ENCODE assay signal across 18 cellular contexts in genomic region chr1:194338241-194338948, GRCh38.
DNase-seq lines count a peak whose midpoint lies in the region; ATAC-seq and TF ChIP-seq lines count a peak whose summit lies in the region.
"Had no signal": no experiment of that assay in that cellular context is flagged by ENCODE, and none has a peak within 500 bp of the region (broad histone marks: within the 10 kb centered on the region; RNA-seq: fewer than 3 reads in every experiment).

No MANE protein-coding gene starts in this region.

- 25% methylated on average over 1 of the region's 1 CpG for WGBS in esophagus muscularis mucosa

- intact Hi-C loops in esophagus muscularis mucosa (cut with DNase I), result no loop called here

- H3K27me3 Mint-ChIP-seq in chondrocyte (ENCODE audit: low read depth), result no peaks in the 10 kb centered on the region
- H3K27me3 Mint-ChIP-seq: CD8-positive, alpha-beta memory T cell had no signal

- H3K27ac ChIP-seq in esophagus muscularis mucosa (replicated peaks in 1 of 4), result no peak overlapping the region
- H3K27ac ChIP-seq: A549, colonic mucosa had no signal

- no peak for TF ChIP-seq EP300 in esophagus muscularis mucosa (IDR thresholded peaks at IDR 0.05)

- H3K4me1 ChIP-seq in esophagus muscularis mucosa, result no peaks in the 10 kb centered on the region
- H3K4me1 ChIP-seq: A549, colonic mucosa had no signal

- no peak for TF ChIP-seq CTCF in chondrocyte (IDR thresholded peaks at IDR 0.05)
- no peak for TF ChIP-seq CTCF in esophagus muscularis mucosa (IDR thresholded peaks at IDR 0.05)

- H3K36me3 ChIP-seq in esophagus muscularis mucosa, result no peaks in the 10 kb centered on the region
- H3K36me3 ChIP-seq: colonic mucosa had no signal

- H3K4me3 Mint-ChIP-seq in chondrocyte (ENCODE audit: unreplicated experiment), result no peak overlapping the region
- H3K4me3 Mint-ChIP-seq: CD8-positive, alpha-beta memory T cell; nephron progenitor cell; T-helper 1 cell treated with Interleukin-12 subunit alpha and Interleukin-12 subunit beta and Interleukin-4 antibody, amounts not matched to agents 30 μg/mL and 1 μg/mL, for 36 hours had no signal

- H3K9me3 ChIP-seq in esophagus muscularis mucosa, result no peaks in the 10 kb centered on the region
- H3K9me3 ChIP-seq: A549, colonic mucosa had no signal

- H3K4me1 Mint-ChIP-seq in chondrocyte (ENCODE audit: low read depth), result peaks cover 10% of the 10 kb centered on the region
- H3K4me1 Mint-ChIP-seq: CD8-positive, alpha-beta memory T cell; nephron progenitor cell had no signal

- H3K9me3 Mint-ChIP-seq in chondrocyte (ENCODE audit: low read depth), result no peaks in the 10 kb centered on the region
- H3K9me3 Mint-ChIP-seq: activated naive CD4-positive, alpha-beta T cell treated with anti-CD3 and anti-CD28 coated beads, Interleukin-2, amount 50 U/mL, for 72 hours; CD8-positive, alpha-beta memory T cell; nephron progenitor cell; T-helper 1 cell treated with Interleukin-12 subunit alpha and Interleukin-12 subunit beta and Interleukin-4 antibody, amounts not matched to agents 30 μg/mL and 1 μg/mL, for 36 hours had no signal

- peak overlapping the region; percentile 0 for H3K27ac Mint-ChIP-seq in chondrocyte (ENCODE audit: unreplicated experiment)
- H3K27ac Mint-ChIP-seq: nephron progenitor cell; T-helper 1 cell treated with Interleukin-12 subunit alpha and Interleukin-12 subunit beta and Interleukin-4 antibody, amounts not matched to agents 30 μg/mL and 1 μg/mL, for 36 hours had no signal

- no peaks in the 10 kb centered on the region for H3K27me3 ChIP-seq in esophagus muscularis mucosa
- H3K27me3 ChIP-seq: colonic mucosa had no signal

- no peak overlapping the region for H3K4me3 ChIP-seq in esophagus muscularis mucosa
- H3K4me3 ChIP-seq: A549, colonic mucosa had no signal

- DNase-seq in NCI-H748 (lab: John Stamatoyannopoulos, UW; ENCODE audit: unreplicated experiment) (peak; percentile 27), NCI-H748 treated with DMSO at 0.1 percent for 48 hours (lab: John Stamatoyannopoulos, UW) (no peak), LHCN-M2 (ENCODE audit: low read depth) (peak; percentile 37), chondrocyte (ENCODE audit: low spot score) (no peak), 8988T (no peak), AG08396 (ENCODE audit: low spot score) (no peak), esophagus muscularis mucosa (ENCODE audit: extremely low spot score) (no peak)
- DNase-seq: activated CD4-positive, alpha-beta T cell treated with anti-CD3 and anti-CD28 coated beads, Interleukin-2, amount 50 U/mL, for 4 hours; CD8-positive, alpha-beta memory T cell; colonic mucosa; hypothalamus; Karpas-422; left ventricle myocardium superior; nephron progenitor cell had no signal

- TF ChIP-seq POLR2A in esophagus muscularis mucosa (IDR thresholded peaks at IDR 0.05; ENCODE audit: low read depth), result no peak

- H3K36me3 Mint-ChIP-seq in chondrocyte (ENCODE audit: low read depth), result no peaks in the 10 kb centered on the region
- H3K36me3 Mint-ChIP-seq: activated naive CD4-positive, alpha-beta T cell treated with anti-CD3 and anti-CD28 coated beads, Interleukin-2, amount 50 U/mL, for 72 hours; CD8-positive, alpha-beta memory T cell had no signal

- ATAC-seq in GM19351 (IDR thresholded peaks at IDR 0.05; ENCODE audit: unreplicated experiment), result peak; percentile 87
- ATAC-seq: A549, left ventricle myocardium superior had no signal

Comparison
In these comparisons a context has a peak if more than half of its experiments do, and no peak if none do; other contexts are left out.
1. DNase-seq: peak in NCI-H748 (single experiment) and LHCN-M2 (single experiment); none in NCI-H748 treated with DMSO at 0.1 percent for 48 hours (single experiment), chondrocyte (single experiment), 8988T (single experiment), AG08396 (single experiment) and esophagus muscularis mucosa (single experiment).